13 cellular contexts compared by ENCODE assay signal in genomic region chr2:226048625-226049024, GRCh38.
DNase-seq lines count a peak whose midpoint lies in the region.
"Had no signal": no experiment of that assay in that cellular context is flagged by ENCODE, and none has a peak within 500 bp of the region (broad histone marks: within the 10 kb centered on the region; RNA-seq: fewer than 3 reads in every experiment).

No MANE protein-coding gene starts in this region.

- H3K36me3 Mint-ChIP-seq in activated CD4-positive, alpha-beta memory T cell treated with anti-CD3 and anti-CD28 coated beads, Interleukin-2, amount 10 ng/mL, durations not matched to agents 7 days and 5 days (ENCODE audit: low read depth) = no peaks in the 10 kb centered on the region

- DNase-seq in A172 (ENCODE audit: low spot score) (peak; percentile 44), HT-29 (ENCODE audit: low spot score) (peak; percentile 66), astrocyte of the hippocampus (ENCODE audit: low read depth, low spot score) (peak; percentile 85), iris pigment epithelial cell (ENCODE audit: low read depth) (peak; percentile 90), NCI-H2227 treated with DMSO at 0.1 percent for 48 hours (lab: John Stamatoyannopoulos, UW) (no peak), NCI-H446 treated with DMSO at 0.1 percent for 48 hours (lab: John Stamatoyannopoulos, UW) (no peak), NCI-H1417 treated with DMSO at 0.1 percent for 48 hours (lab: John Stamatoyannopoulos, UW) (no peak)
- no peak for DNase-seq in activated CD4-positive, alpha-beta memory T cell treated with anti-CD3 and anti-CD28 coated beads, Interleukin-2, amount 10 ng/mL, durations not matched to agents 7 days and 5 days
- DNase-seq: BE2C, heart left ventricle, NCI-H2171, upper lobe of left lung had no signal

- no peak overlapping the region for H3K27ac Mint-ChIP-seq in activated CD4-positive, alpha-beta memory T cell treated with anti-CD3 and anti-CD28 coated beads, Interleukin-2, amount 10 ng/mL, durations not matched to agents 7 days and 5 days

- POLR2A ChIA-PET in activated CD4-positive, alpha-beta memory T cell treated with anti-CD3 and anti-CD28 coated beads, Interleukin-2, amount 10 ng/mL, durations not matched to agents 7 days and 5 days (lab: Charles Lee) = no interaction called here

- no peaks in the 10 kb centered on the region for H3K9me3 Mint-ChIP-seq in activated CD4-positive, alpha-beta memory T cell treated with anti-CD3 and anti-CD28 coated beads, Interleukin-2, amount 10 ng/mL, durations not matched to agents 7 days and 5 days
- H3K9me3 Mint-ChIP-seq: central memory CD8-positive, alpha-beta T cell had no signal

- no peaks in the 10 kb centered on the region for H3K4me1 Mint-ChIP-seq in activated CD4-positive, alpha-beta memory T cell treated with anti-CD3 and anti-CD28 coated beads, Interleukin-2, amount 10 ng/mL, durations not matched to agents 7 days and 5 days
- H3K4me1 Mint-ChIP-seq: central memory CD8-positive, alpha-beta T cell had no signal

- no peaks in the 10 kb centered on the region for H3K27me3 Mint-ChIP-seq in activated CD4-positive, alpha-beta memory T cell treated with anti-CD3 and anti-CD28 coated beads, Interleukin-2, amount 10 ng/mL, durations not matched to agents 7 days and 5 days
- H3K27me3 Mint-ChIP-seq: central memory CD8-positive, alpha-beta T cell had no signal

- CTCF ChIA-PET in activated CD4-positive, alpha-beta memory T cell treated with anti-CD3 and anti-CD28 coated beads, Interleukin-2, amount 10 ng/mL, durations not matched to agents 7 days and 5 days (lab: Charles Lee) = no interaction called here

- H3K4me3 Mint-ChIP-seq in activated CD4-positive, alpha-beta memory T cell treated with anti-CD3 and anti-CD28 coated beads, Interleukin-2, amount 10 ng/mL, durations not matched to agents 7 days and 5 days = no peak overlapping the region
- H3K4me3 Mint-ChIP-seq: central memory CD8-positive, alpha-beta T cell had no signal

Comparison
In these comparisons a context has a peak if more than half of its experiments do, and no peak if none do; other contexts are left out.
1. DNase-seq: peak in A172 (single experiment), HT-29 (single experiment), astrocyte of the hippocampus (single experiment) and iris pigment epithelial cell (single experiment); none in NCI-H2227 treated with DMSO at 0.1 percent for 48 hours (single experiment), activated CD4-positive, alpha-beta memory T cell treated with anti-CD3 and anti-CD28 coated beads, Interleukin-2, amount 10 ng/mL, durations not matched to agents 7 days and 5 days (single experiment), NCI-H446 treated with DMSO at 0.1 percent for 48 hours (single experiment) and NCI-H1417 treated with DMSO at 0.1 percent for 48 hours (single experiment).